Comparison of ENCODE assay signal across 42 cellular contexts in genomic region chr11:20632169-20632532, GRCh38. TPM values are rescaled to one million over a fixed set of nuclear protein-coding genes. Genes with fewer than 3 reads are reported as not detected.
"Had no signal": no experiment of that assay in that cellular context is flagged by ENCODE, and none has a peak within 500 bp of the region (broad histone marks: within the 10 kb centered on the region; RNA-seq: fewer than 3 reads in every experiment).

No MANE protein-coding gene starts in this region.

- DNase-seq: activated effector memory CD4-positive, alpha-beta T cell treated with anti-CD3 and anti-CD28 coated beads, Interleukin-2, amount 50 U/mL, for 16 hours; activated effector memory CD4-positive, alpha-beta T cell treated with Interleukin-2 at 50 U/mL for 16 hours; activated gamma-delta T cell; activated gamma-delta T cell treated with Interleukin-2 at 50 U/mL for 16 hours; activated naive CD4-positive, alpha-beta T cell; activated naive CD4-positive, alpha-beta T cell treated with anti-CD3 and anti-CD28 coated beads for 36 hours; activated naive CD4-positive, alpha-beta T cell treated with anti-CD3 and anti-CD28 coated beads, Interleukin-2, amount 10 ng/mL, durations not matched to agents 7 days and 5 days; activated naive CD4-positive, alpha-beta T cell treated with anti-CD3 and anti-CD28 coated beads, Interleukin-2, amount 50 U/mL, for 16 hours; activated naive CD4-positive, alpha-beta T cell treated with Interleukin-2 at 50 U/mL for 16 hours; activated naive CD8-positive, alpha-beta T cell treated with anti-CD3 and anti-CD28 coated beads for 36 hours; activated naive CD8-positive, alpha-beta T cell treated with anti-CD3 and anti-CD28 coated beads, Interleukin-2, amount 10 ng/mL, durations not matched to agents 7 days and 5 days; activated naive CD8-positive, alpha-beta T cell treated with anti-CD3 and anti-CD28 coated beads, Interleukin-2, amount 50 U/mL, for 24 hours; activated T-cell treated with anti-CD3 and anti-CD28 coated beads for 4 hours; activated T-cell treated with anti-CD3 and anti-CD28 coated beads, Interleukin-2, amount 50 U/mL, for 1 hour; activated T-cell treated with anti-CD3 and anti-CD28 coated beads, Interleukin-2, amount 50 U/mL, for 24 hours; activated T-cell treated with anti-CD3 and anti-CD28 coated beads, Interleukin-2, amount 50 U/mL, for 4 hours; activated T-cell treated with anti-CD3 and anti-CD28 coated beads, Interleukin-2, amount 50 U/mL, for 48 hours; activated T-cell treated with anti-CD3 and anti-CD28 coated beads, Interleukin-2, amount 50 U/mL, for 72 hours; adrenal gland; amniotic stem cell; amygdala; anterior cingulate cortex; aorta; body of pancreas; brain microvascular endothelial cell; caudate nucleus; central memory CD4-positive, alpha-beta T cell; cerebellar nuclear complex had no signal

- H3K9me3 ChIP-seq: adrenal gland, ascending aorta, body of pancreas had no signal

- H3K36me3 Mint-ChIP-seq: activated naive CD4-positive, alpha-beta T cell treated with anti-CD3 and anti-CD28 coated beads, Interleukin-2, amount 10 ng/mL, durations not matched to agents 7 days and 5 days; activated naive CD4-positive, alpha-beta T cell treated with anti-CD3 and anti-CD28 coated beads, Interleukin-2, amount 50 U/mL, for 24 hours; activated naive CD4-positive, alpha-beta T cell treated with anti-CD3 and anti-CD28 coated beads, Interleukin-2, amount 50 U/mL, for 72 hours; activated naive CD8-positive, alpha-beta T cell; activated naive CD8-positive, alpha-beta T cell treated with anti-CD3 and anti-CD28 coated beads for 36 hours; activated naive CD8-positive, alpha-beta T cell treated with anti-CD3 and anti-CD28 coated beads, Interleukin-2, amount 10 ng/mL, durations not matched to agents 7 days and 5 days; brain had no signal

- H3K4me3 Mint-ChIP-seq: activated naive CD4-positive, alpha-beta T cell treated with anti-CD3 and anti-CD28 coated beads for 36 hours; activated naive CD4-positive, alpha-beta T cell treated with anti-CD3 and anti-CD28 coated beads, Interleukin-2, amount 10 ng/mL, durations not matched to agents 7 days and 5 days; activated naive CD4-positive, alpha-beta T cell treated with anti-CD3 and anti-CD28 coated beads, Interleukin-2, amount 50 U/mL, for 24 hours; activated naive CD8-positive, alpha-beta T cell; activated naive CD8-positive, alpha-beta T cell treated with anti-CD3 and anti-CD28 coated beads for 36 hours; activated naive CD8-positive, alpha-beta T cell treated with anti-CD3 and anti-CD28 coated beads, Interleukin-2, amount 10 ng/mL, durations not matched to agents 7 days and 5 days; activated naive CD8-positive, alpha-beta T cell treated with anti-CD3 and anti-CD28 coated beads, Interleukin-2, amount 50 U/mL, for 24 hours; activated T-cell treated with anti-CD3 and anti-CD28 coated beads, Interleukin-2, amount 50 U/mL, for 24 hours; activated T-cell treated with anti-CD3 and anti-CD28 coated beads, Interleukin-2, amount 50 U/mL, for 4 hours; activated T-cell treated with anti-CD3 and anti-CD28 coated beads, Interleukin-2, amount 50 U/mL, for 72 hours; activated T-helper 1 cell treated with anti-CD3 and anti-CD28 coated beads, Interleukin-12 subunit alpha, Interleukin-12 subunit beta, Interleukin-2, Interleukin-4 antibody, amounts not matched to agents 30 ng/mL and 10 ng/mL and 1 ng/mL, durations not matched to agents 14 hours and 24 hours and 36 hours; activated T-helper 17 cell treated with anti-CD3 and anti-CD28 coated beads, Interleukin-2, amount 50 U/mL, for 72 hours; brain; central memory CD8-positive, alpha-beta T cell had no signal

- H3K4me1 Mint-ChIP-seq: activated naive CD4-positive, alpha-beta T cell treated with anti-CD3 and anti-CD28 coated beads, Interleukin-2, amount 10 ng/mL, durations not matched to agents 7 days and 5 days; activated naive CD4-positive, alpha-beta T cell treated with anti-CD3 and anti-CD28 coated beads, Interleukin-2, amount 50 U/mL, for 24 hours; activated naive CD8-positive, alpha-beta T cell treated with anti-CD3 and anti-CD28 coated beads for 36 hours; activated naive CD8-positive, alpha-beta T cell treated with anti-CD3 and anti-CD28 coated beads, Interleukin-2, amount 10 ng/mL, durations not matched to agents 7 days and 5 days; activated naive CD8-positive, alpha-beta T cell treated with anti-CD3 and anti-CD28 coated beads, Interleukin-2, amount 50 U/mL, for 24 hours; activated T-helper 17 cell treated with anti-CD3 and anti-CD28 coated beads, Interleukin-2, amount 50 U/mL, for 72 hours; central memory CD8-positive, alpha-beta T cell had no signal

- H3K36me3 ChIP-seq: adrenal gland, ascending aorta, brain microvascular endothelial cell, breast epithelium, cardiac muscle cell had no signal

- H3K27ac Mint-ChIP-seq: activated naive CD4-positive, alpha-beta T cell treated with anti-CD3 and anti-CD28 coated beads for 36 hours; activated naive CD4-positive, alpha-beta T cell treated with anti-CD3 and anti-CD28 coated beads, Interleukin-2, amount 10 ng/mL, durations not matched to agents 7 days and 5 days; activated naive CD4-positive, alpha-beta T cell treated with anti-CD3 and anti-CD28 coated beads, Interleukin-2, amount 50 U/mL, for 24 hours; activated naive CD4-positive, alpha-beta T cell treated with anti-CD3 and anti-CD28 coated beads, Interleukin-2, amount 50 U/mL, for 72 hours; activated naive CD8-positive, alpha-beta T cell; activated naive CD8-positive, alpha-beta T cell treated with anti-CD3 and anti-CD28 coated beads for 36 hours; activated naive CD8-positive, alpha-beta T cell treated with anti-CD3 and anti-CD28 coated beads, Interleukin-2, amount 10 ng/mL, durations not matched to agents 7 days and 5 days; activated naive CD8-positive, alpha-beta T cell treated with anti-CD3 and anti-CD28 coated beads, Interleukin-2, amount 50 U/mL, for 24 hours; activated T-cell treated with anti-CD3 and anti-CD28 coated beads, Interleukin-2, amount 50 U/mL, for 24 hours; activated T-cell treated with anti-CD3 and anti-CD28 coated beads, Interleukin-2, amount 50 U/mL, for 72 hours; activated T-helper 1 cell treated with anti-CD3 and anti-CD28 coated beads, Interleukin-12 subunit alpha, Interleukin-12 subunit beta, Interleukin-2, Interleukin-4 antibody, amounts not matched to agents 30 ng/mL and 10 ng/mL and 1 ng/mL, durations not matched to agents 14 hours and 24 hours and 36 hours; activated T-helper 17 cell treated with anti-CD3 and anti-CD28 coated beads, Interleukin-2, amount 50 U/mL, for 72 hours; brain had no signal

- ATAC-seq: activated naive CD4-positive, alpha-beta T cell treated with anti-CD3 and anti-CD28 coated beads, Interleukin-2, amount 50 U/mL, for 72 hours; activated naive CD8-positive, alpha-beta T cell treated with anti-CD3 and anti-CD28 coated beads, Interleukin-2, amount 50 U/mL, for 24 hours; activated T-cell treated with anti-CD3 and anti-CD28 coated beads, Interleukin-2, amount 50 U/mL, for 4 hours; activated T-cell treated with anti-CD3 and anti-CD28 coated beads, Interleukin-2, amount 50 U/mL, for 72 hours; activated T-helper 17 cell treated with anti-CD3 and anti-CD28 coated beads, Interleukin-2, amount 50 U/mL, for 72 hours; body of pancreas had no signal

- H3K4me1 ChIP-seq: adrenal gland, ascending aorta, body of pancreas, breast epithelium had no signal

- H3K4me3 ChIP-seq: adrenal gland, ascending aorta, body of pancreas, breast epithelium, cardiac muscle cell had no signal

- H3K27ac ChIP-seq: adrenal gland, ascending aorta, body of pancreas, brain microvascular endothelial cell, breast epithelium, cardiac muscle cell had no signal

- H3K27me3 ChIP-seq: adrenal gland, ascending aorta, body of pancreas, brain microvascular endothelial cell, breast epithelium, cardiac muscle cell had no signal

- H3K9me3 Mint-ChIP-seq: activated naive CD4-positive, alpha-beta T cell treated with anti-CD3 and anti-CD28 coated beads, Interleukin-2, amount 10 ng/mL, durations not matched to agents 7 days and 5 days; activated naive CD4-positive, alpha-beta T cell treated with anti-CD3 and anti-CD28 coated beads, Interleukin-2, amount 50 U/mL, for 24 hours; activated naive CD4-positive, alpha-beta T cell treated with anti-CD3 and anti-CD28 coated beads, Interleukin-2, amount 50 U/mL, for 72 hours; activated naive CD8-positive, alpha-beta T cell treated with anti-CD3 and anti-CD28 coated beads for 36 hours; activated naive CD8-positive, alpha-beta T cell treated with anti-CD3 and anti-CD28 coated beads, Interleukin-2, amount 10 ng/mL, durations not matched to agents 7 days and 5 days; activated naive CD8-positive, alpha-beta T cell treated with anti-CD3 and anti-CD28 coated beads, Interleukin-2, amount 50 U/mL, for 24 hours; activated T-cell treated with anti-CD3 and anti-CD28 coated beads, Interleukin-2, amount 50 U/mL, for 24 hours; activated T-cell treated with anti-CD3 and anti-CD28 coated beads, Interleukin-2, amount 50 U/mL, for 4 hours; activated T-helper 1 cell treated with anti-CD3 and anti-CD28 coated beads, Interleukin-12 subunit alpha, Interleukin-12 subunit beta, Interleukin-2, Interleukin-4 antibody, amounts not matched to agents 30 ng/mL and 10 ng/mL and 1 ng/mL, durations not matched to agents 14 hours and 24 hours and 36 hours; activated T-helper 17 cell treated with anti-CD3 and anti-CD28 coated beads, Interleukin-2, amount 50 U/mL, for 72 hours; brain; central memory CD8-positive, alpha-beta T cell had no signal

RNA-seq across cellular contexts. Expression of gene SLC6A5, which starts 32.7 kb away (rescaled TPM):
- total RNA-seq: activated naive CD4-positive, alpha-beta T cell treated with anti-CD3 and anti-CD28 coated beads for 36 hours; activated naive CD4-positive, alpha-beta T cell treated with anti-CD3 and anti-CD28 coated beads, Interleukin-2, amount 50 U/mL, for 72 hours; activated naive CD8-positive, alpha-beta T cell treated with anti-CD3 and anti-CD28 coated beads for 36 hours; activated naive CD8-positive, alpha-beta T cell treated with anti-CD3 and anti-CD28 coated beads, Interleukin-2, amount 10 ng/mL, durations not matched to agents 7 days and 5 days; activated T-cell treated with anti-CD3 and anti-CD28 coated beads, Interleukin-2, amount 50 U/mL, for 4 hours; activated T-cell treated with anti-CD3 and anti-CD28 coated beads, Interleukin-2, amount 50 U/mL, for 72 hours; activated T-helper 1 cell treated with anti-CD3 and anti-CD28 coated beads, Interleukin-12 subunit alpha, Interleukin-12 subunit beta, Interleukin-2, Interleukin-4 antibody, amounts not matched to agents 30 ng/mL and 10 ng/mL and 1 ng/mL, durations not matched to agents 14 hours and 24 hours and 36 hours; activated T-helper 17 cell treated with anti-CD3 and anti-CD28 coated beads, Interleukin-2, amount 50 U/mL, for 72 hours; aorta; ascending aorta; astrocyte; body of pancreas; breast epithelium; bronchial epithelial cell; cardiac muscle cell; cardiac septum had no signal
- polyA plus RNA-seq: adipose tissue, aorta, cardiac muscle cell had no signal

RNA-seq across cellular contexts. Expression of gene NELL1, which starts 37.2 kb away (rescaled TPM):
- total RNA-seq: activated naive CD4-positive, alpha-beta T cell treated with anti-CD3 and anti-CD28 coated beads for 36 hours; activated naive CD4-positive, alpha-beta T cell treated with anti-CD3 and anti-CD28 coated beads, Interleukin-2, amount 50 U/mL, for 72 hours; activated naive CD8-positive, alpha-beta T cell treated with anti-CD3 and anti-CD28 coated beads for 36 hours; activated naive CD8-positive, alpha-beta T cell treated with anti-CD3 and anti-CD28 coated beads, Interleukin-2, amount 10 ng/mL, durations not matched to agents 7 days and 5 days; activated T-cell treated with anti-CD3 and anti-CD28 coated beads, Interleukin-2, amount 50 U/mL, for 4 hours; activated T-cell treated with anti-CD3 and anti-CD28 coated beads, Interleukin-2, amount 50 U/mL, for 72 hours; activated T-helper 1 cell treated with anti-CD3 and anti-CD28 coated beads, Interleukin-12 subunit alpha, Interleukin-12 subunit beta, Interleukin-2, Interleukin-4 antibody, amounts not matched to agents 30 ng/mL and 10 ng/mL and 1 ng/mL, durations not matched to agents 14 hours and 24 hours and 36 hours; activated T-helper 17 cell treated with anti-CD3 and anti-CD28 coated beads, Interleukin-2, amount 50 U/mL, for 72 hours; ascending aorta; body of pancreas; bronchial epithelial cell; cardiac septum had no signal
- polyA plus RNA-seq: aorta had no signal
